Comparison of ENCODE assay signal across 19 cellular contexts in the genomic region with DNA sequence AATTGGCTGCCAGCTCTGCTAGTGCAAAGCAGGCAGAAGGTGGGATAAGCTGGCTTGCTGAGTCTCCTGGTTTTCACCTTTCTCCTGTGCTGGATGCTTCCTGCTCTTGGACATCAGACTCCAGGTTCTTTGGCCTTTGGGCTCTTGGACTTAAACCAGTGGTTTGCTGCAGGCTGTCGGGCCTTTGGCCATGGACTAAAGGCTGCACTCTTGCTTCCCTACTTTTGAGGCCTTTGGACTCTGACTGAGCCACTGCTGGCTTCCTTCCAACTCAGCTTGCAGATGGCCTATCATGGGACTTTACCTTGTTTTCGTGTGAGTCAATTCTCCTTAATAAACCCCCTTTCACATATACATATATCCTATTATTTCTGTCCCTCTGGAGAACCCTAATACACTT.
"Had no signal": no experiment of that assay in that cellular context is flagged by ENCODE, and none has a peak within 500 bp of the region (broad histone marks: within the 10 kb centered on the region; RNA-seq: fewer than 3 reads in every experiment).

No MANE protein-coding gene starts in this region.

- H3K4me1 ChIP-seq: esophagus squamous epithelium, prostate gland, testis, upper lobe of right lung had no signal

- H3K27ac Mint-ChIP-seq: activated naive CD8-positive, alpha-beta T cell treated with anti-CD3 and anti-CD28 coated beads, Interleukin-2, amount 10 ng/mL, durations not matched to agents 7 days and 5 days; activated T-helper 1 cell treated with anti-CD3 and anti-CD28 coated beads, Interleukin-12 subunit alpha, Interleukin-12 subunit beta, Interleukin-2, Interleukin-4 antibody, amounts not matched to agents 30 ng/mL and 10 ng/mL and 1 ng/mL, durations not matched to agents 14 hours and 24 hours and 36 hours; stimulated activated naive CD8-positive, alpha-beta T cell treated with anti-CD3 and anti-CD28 coated beads, Interleukin-15, amount 100 ng/mL, for 72 hours had no signal

- H3K9me3 ChIP-seq: esophagus squamous epithelium, prostate gland, testis, upper lobe of right lung had no signal

- H3K27ac ChIP-seq: brain microvascular endothelial cell, esophagus squamous epithelium, prostate gland, testis, upper lobe of right lung had no signal

- H3K27me3 ChIP-seq: brain microvascular endothelial cell, esophagus squamous epithelium, testis, upper lobe of right lung had no signal

- H3K4me2 ChIP-seq: smooth muscle cell had no signal

- H3K4me3 ChIP-seq: esophagus squamous epithelium, prostate gland, smooth muscle cell, testis, upper lobe of right lung had no signal

- H3K36me3 ChIP-seq: brain microvascular endothelial cell, esophagus squamous epithelium, prostate gland, upper lobe of right lung had no signal

- H3K27me3 Mint-ChIP-seq: activated naive CD8-positive, alpha-beta T cell treated with anti-CD3 and anti-CD28 coated beads, Interleukin-2, amount 10 ng/mL, durations not matched to agents 7 days and 5 days; central memory CD8-positive, alpha-beta T cell; stimulated activated naive CD8-positive, alpha-beta T cell treated with anti-CD3 and anti-CD28 coated beads, Interleukin-15, amount 100 ng/mL, for 72 hours had no signal

- ATAC-seq: activated CD4-positive, CD25-positive, alpha-beta regulatory T cell treated with anti-CD3 and anti-CD28 coated beads, Interleukin-2, amount 50 U/mL, for 24 hours; right cardiac atrium; stimulated activated naive CD8-positive, alpha-beta T cell treated with anti-CD3 and anti-CD28 coated beads, Interleukin-15, amount 100 ng/mL, for 72 hours; upper lobe of right lung had no signal

- H3K4me1 Mint-ChIP-seq: activated naive CD8-positive, alpha-beta T cell treated with anti-CD3 and anti-CD28 coated beads, Interleukin-2, amount 10 ng/mL, durations not matched to agents 7 days and 5 days; central memory CD8-positive, alpha-beta T cell; stimulated activated naive CD8-positive, alpha-beta T cell treated with anti-CD3 and anti-CD28 coated beads, Interleukin-15, amount 100 ng/mL, for 72 hours had no signal

- H3K4me3 Mint-ChIP-seq: activated naive CD8-positive, alpha-beta T cell treated with anti-CD3 and anti-CD28 coated beads, Interleukin-2, amount 10 ng/mL, durations not matched to agents 7 days and 5 days; activated T-helper 1 cell treated with anti-CD3 and anti-CD28 coated beads, Interleukin-12 subunit alpha, Interleukin-12 subunit beta, Interleukin-2, Interleukin-4 antibody, amounts not matched to agents 30 ng/mL and 10 ng/mL and 1 ng/mL, durations not matched to agents 14 hours and 24 hours and 36 hours; central memory CD8-positive, alpha-beta T cell; stimulated activated naive CD8-positive, alpha-beta T cell treated with anti-CD3 and anti-CD28 coated beads, Interleukin-15, amount 100 ng/mL, for 72 hours had no signal

- DNase-seq: activated CD4-positive, alpha-beta T cell treated with anti-CD3 and anti-CD28 coated beads, Interleukin-2, amount 50 U/mL, for 1 hour; activated naive CD4-positive, alpha-beta T cell; activated naive CD8-positive, alpha-beta T cell treated with anti-CD3 and anti-CD28 coated beads, Interleukin-2, amount 10 ng/mL, durations not matched to agents 7 days and 5 days; brain microvascular endothelial cell; cortex of kidney; effector CD4-positive, alpha-beta T cell; esophagus squamous epithelium; hypothalamus; kidney glomerular epithelial cell; right cardiac atrium; stimulated activated naive CD8-positive, alpha-beta T cell treated with anti-CD3 and anti-CD28 coated beads, Interleukin-15, amount 100 ng/mL, for 72 hours; T-helper 2 cell; testis; upper lobe of right lung had no signal

- H3K36me3 Mint-ChIP-seq: activated naive CD8-positive, alpha-beta T cell treated with anti-CD3 and anti-CD28 coated beads, Interleukin-2, amount 10 ng/mL, durations not matched to agents 7 days and 5 days had no signal
